8 cellular contexts compared by ENCODE assay signal in genomic region chr1:173478099-173478555, GRCh38. TPM values are rescaled to one million over a fixed set of nuclear protein-coding genes. Genes with fewer than 3 reads are reported as not detected.
DNase-seq lines count a peak whose midpoint lies in the region; ATAC-seq and TF ChIP-seq lines count a peak whose summit lies in the region.

No MANE protein-coding gene starts in this region.

- H3K9me3 Mint-ChIP-seq in activated naive CD4-positive, alpha-beta T cell treated with anti-CD3 and anti-CD28 coated beads for 36 hours = no peaks in the 10 kb centered on the region
- no peaks in the 10 kb centered on the region for H3K9me3 Mint-ChIP-seq in stimulated activated memory B cell treated with anti-CD40 and anti-IgM and Interleukin-4, amounts not matched to agents 10 μg/mL and 1 μg/mL and 100 μg/mL, for 72 hours

- H3K4me3 Mint-ChIP-seq in activated naive CD4-positive, alpha-beta T cell treated with anti-CD3 and anti-CD28 coated beads for 36 hours = peak overlapping the region; percentile 91
- peak overlapping the region; percentile 86 for H3K4me3 Mint-ChIP-seq in stimulated activated memory B cell treated with anti-CD40 and anti-IgM and Interleukin-4, amounts not matched to agents 10 μg/mL and 1 μg/mL and 100 μg/mL, for 72 hours

- no peaks in the 10 kb centered on the region for H3K27me3 Mint-ChIP-seq in activated naive CD4-positive, alpha-beta T cell treated with anti-CD3 and anti-CD28 coated beads for 36 hours (ENCODE audit: low read depth)
- H3K27me3 Mint-ChIP-seq in stimulated activated memory B cell treated with anti-CD40 and anti-IgM and Interleukin-4, amounts not matched to agents 10 μg/mL and 1 μg/mL and 100 μg/mL, for 72 hours = no peaks in the 10 kb centered on the region

- intact Hi-C loops in activated naive CD4-positive, alpha-beta T cell treated with anti-CD3 and anti-CD28 coated beads for 36 hours (cut with micrococcal nuclease) = loop anchor here (5.0 to 10.0 kb wide), 3 partner anchors 74 to 1547 kb away; partner anchors contain the start of gene MRPS14
- intact Hi-C loops in left colon (cut with DNase I, micrococcal nuclease) = loop anchor here in 1 of 2 donors (5.0 kb wide), 1 partner anchor 46 kb away; no protein-coding TSS in a partner anchor

- CTCF ChIA-PET in activated naive CD4-positive, alpha-beta T cell treated with anti-CD3 and anti-CD28 coated beads for 36 hours (lab: Charles Lee) = interaction anchor here (0.6 to 4.7 kb wide), 5 partner anchors 9 to 409 kb away, joined by 3 to 31 read pairs (median 4); no protein-coding TSS in a partner anchor

- DNase-seq in activated naive CD4-positive, alpha-beta T cell treated with anti-CD3 and anti-CD28 coated beads for 36 hours = peak; percentile 10
- DNase-seq in activated naive CD4-positive, alpha-beta T cell treated with anti-CD3 and anti-CD28 coated beads, Interleukin-2, amount 50 U/mL, for 16 hours = no peak
- DNase-seq in OCI-M1 (lab: John Stamatoyannopoulos, UW) = peak; percentile 67
- DNase-seq in choroid plexus epithelial cell (ENCODE audit: low read depth) = peak; percentile 89
- peak; percentile 38 to 51 for DNase-seq in left colon
- no peak for DNase-seq in DMS153 (lab: John Stamatoyannopoulos, UW)
- no peak for DNase-seq in DMS153 treated with DMSO at 0.1 percent for 48 hours (lab: John Stamatoyannopoulos, UW; ENCODE audit: unreplicated experiment)

- H3K27ac Mint-ChIP-seq in activated naive CD4-positive, alpha-beta T cell treated with anti-CD3 and anti-CD28 coated beads for 36 hours = peak overlapping the region; percentile 84
- H3K27ac Mint-ChIP-seq in stimulated activated memory B cell treated with anti-CD40 and anti-IgM and Interleukin-4, amounts not matched to agents 10 μg/mL and 1 μg/mL and 100 μg/mL, for 72 hours = peak overlapping the region; percentile 85

- H3K4me1 Mint-ChIP-seq in activated naive CD4-positive, alpha-beta T cell treated with anti-CD3 and anti-CD28 coated beads for 36 hours (ENCODE audit: low read depth) = peaks cover 67% of the 10 kb centered on the region
- H3K4me1 Mint-ChIP-seq in stimulated activated memory B cell treated with anti-CD40 and anti-IgM and Interleukin-4, amounts not matched to agents 10 μg/mL and 1 μg/mL and 100 μg/mL, for 72 hours = peaks cover 49% of the 10 kb centered on the region

- peak; percentile 28 for ATAC-seq in left colon
- no peak for ATAC-seq in stimulated activated memory B cell treated with anti-CD40 and anti-IgM and Interleukin-4, amounts not matched to agents 10 μg/mL and 1 μg/mL and 100 μg/mL, for 72 hours

- TF ChIP-seq CTCF in choroid plexus epithelial cell (conservative IDR thresholded peaks at IDR 0.05; ENCODE audit: low read depth, low read length) = no peak

- H3K36me3 Mint-ChIP-seq in activated naive CD4-positive, alpha-beta T cell treated with anti-CD3 and anti-CD28 coated beads for 36 hours (ENCODE audit: low read depth) = peaks cover 25% of the 10 kb centered on the region
- peaks cover 35% of the 10 kb centered on the region for H3K36me3 Mint-ChIP-seq in stimulated activated memory B cell treated with anti-CD40 and anti-IgM and Interleukin-4, amounts not matched to agents 10 μg/mL and 1 μg/mL and 100 μg/mL, for 72 hours

- peak overlapping the region; percentile 87 for H3K4me3 ChIP-seq in choroid plexus epithelial cell (ENCODE audit: low read depth, low read length)

RNA-seq across cellular contexts. Expression of gene PRDX6, which starts 1.0 kb away (rescaled TPM):
- total RNA-seq in activated naive CD4-positive, alpha-beta T cell treated with anti-CD3 and anti-CD28 coated beads for 36 hours = 100 to 1,000 TPM; 147 to 150 TPM
- 100 to 1,000 TPM; 680 to 788 TPM for total RNA-seq in left colon

Comparison
In these comparisons a context has a peak if more than half of its experiments do, and no peak if none do; other contexts are left out.
1. DNase-seq: peak in activated naive CD4-positive, alpha-beta T cell treated with anti-CD3 and anti-CD28 coated beads for 36 hours (single experiment), OCI-M1 (single experiment), choroid plexus epithelial cell (single experiment) and left colon (2 of 2); none in activated naive CD4-positive, alpha-beta T cell treated with anti-CD3 and anti-CD28 coated beads, Interleukin-2, amount 50 U/mL, for 16 hours (single experiment), DMS153 (single experiment) and DMS153 treated with DMSO at 0.1 percent for 48 hours (single experiment).
2. RNA of gene PRDX6, which starts 1.0 kb away (total RNA-seq): 680 to 788 TPM in left colon; 147 to 150 TPM in activated naive CD4-positive, alpha-beta T cell treated with anti-CD3 and anti-CD28 coated beads for 36 hours; every median in the first group is over 4 times any median in the second.